In genomic region chr20:25695532-25696383, GRCh38 we compare ENCODE assay signal across 8 cellular contexts. TPM values are rescaled to one million over a fixed set of nuclear protein-coding genes. Genes with fewer than 3 reads are reported as not detected.
DNase-seq lines count a peak whose midpoint lies in the region; ATAC-seq and TF ChIP-seq lines count a peak whose summit lies in the region.

No MANE protein-coding gene starts in this region.

- H3K27me3 ChIP-seq in hepatocyte (no peaks in the 10 kb centered on the region), skeletal muscle satellite cell (ENCODE audit: control insufficient read depth, insufficient read depth, low read length) (no peaks in the 10 kb centered on the region)

- no peaks in the 10 kb centered on the region for H4K20me1 ChIP-seq in hepatocyte (ENCODE audit: insufficient read depth, poor library complexity, severe bottlenecking)

- H3K4me1 Mint-ChIP-seq in HFFc6 (ENCODE audit: low read depth) = peaks cover 40% of the 10 kb centered on the region
- peaks cover 33% of the 10 kb centered on the region for H3K4me1 Mint-ChIP-seq in activated naive CD8-positive, alpha-beta T cell treated with anti-CD3 and anti-CD28 coated beads, Interleukin-2, amount 10 ng/mL, durations not matched to agents 7 days and 5 days

- peak overlapping the region; percentile 86 for H3K27ac Mint-ChIP-seq in HFFc6
- peak overlapping the region; percentile 74 for H3K27ac Mint-ChIP-seq in activated naive CD8-positive, alpha-beta T cell treated with anti-CD3 and anti-CD28 coated beads, Interleukin-2, amount 10 ng/mL, durations not matched to agents 7 days and 5 days

- H3K4me1 ChIP-seq in hepatocyte (ENCODE audit: insufficient read depth) (peaks cover 5% of the 10 kb centered on the region), skeletal muscle satellite cell (ENCODE audit: control insufficient read depth, insufficient read depth, low read length) (peaks cover 8% of the 10 kb centered on the region)

- H3K79me2 ChIP-seq in hepatocyte = peaks cover 30% of the 10 kb centered on the region

- TF ChIP-seq CTCF in HFFc6 (IDR thresholded peaks at IDR 0.05) (no peak), hepatocyte (IDR thresholded peaks at IDR 0.05; ENCODE audit: poor library complexity) (no peak), GM13977 (IDR thresholded peaks at IDR 0.05; ENCODE audit: extremely low read depth, insufficient read depth, missing control alignments) (no peak)

- H3K9me3 Mint-ChIP-seq in HFFc6 = peaks cover 23% of the 10 kb centered on the region
- H3K9me3 Mint-ChIP-seq in activated naive CD8-positive, alpha-beta T cell treated with anti-CD3 and anti-CD28 coated beads, Interleukin-2, amount 10 ng/mL, durations not matched to agents 7 days and 5 days = peaks cover 5% of the 10 kb centered on the region

- peak overlapping the region; percentile 75 for H3K4me2 ChIP-seq in hepatocyte
- peak overlapping the region; percentile 90 for H3K4me2 ChIP-seq in skeletal muscle satellite cell (ENCODE audit: low read length)

- 18% methylated on average over 24 of the region's 31 CpGs for WGBS in hepatocyte (ENCODE audit: low lambda C conversion rate, missing lambda C conversion rate)

- no peaks in the 10 kb centered on the region for H3K27me3 Mint-ChIP-seq in HFFc6 (ENCODE audit: insufficient read depth)
- H3K27me3 Mint-ChIP-seq in activated naive CD8-positive, alpha-beta T cell treated with anti-CD3 and anti-CD28 coated beads, Interleukin-2, amount 10 ng/mL, durations not matched to agents 7 days and 5 days = no peaks in the 10 kb centered on the region

- no peak for ATAC-seq in activated naive CD8-positive, alpha-beta T cell treated with anti-CD3 and anti-CD28 coated beads, Interleukin-2, amount 10 ng/mL, durations not matched to agents 7 days and 5 days (ENCODE audit: low read depth)
- ATAC-seq in HG02763 (IDR thresholded peaks at IDR 0.05; ENCODE audit: unreplicated experiment) = no peak

- peak overlapping the region; percentile 87 for H3K27ac ChIP-seq in hepatocyte

- no peaks in the 10 kb centered on the region for H3K9me2 ChIP-seq in hepatocyte (replicated peaks; ENCODE audit: insufficient read depth)

- H3K9me3 ChIP-seq in hepatocyte (ENCODE audit: low read depth) (no peaks in the 10 kb centered on the region), skeletal muscle satellite cell (replicated peaks; ENCODE audit: low read length) (peaks cover 7% of the 10 kb centered on the region)

- no peaks in the 10 kb centered on the region for H3K36me3 ChIP-seq in hepatocyte (replicated peaks; ENCODE audit: insufficient read depth, low read depth)
- peaks cover 4% of the 10 kb centered on the region for H3K36me3 ChIP-seq in skeletal muscle satellite cell (ENCODE audit: insufficient read depth, low read length)

- POLR2A ChIA-PET in activated naive CD8-positive, alpha-beta T cell treated with anti-CD3 and anti-CD28 coated beads, Interleukin-2, amount 10 ng/mL, durations not matched to agents 7 days and 5 days (lab: Charles Lee) = interaction anchor here (1.2 kb wide), 1 partner anchor 10 kb away, joined by 3 read pairs; no protein-coding TSS in a partner anchor

- in situ Hi-C loops in GM13977 (cut with MboI; ENCODE audit: low pct_unique_long_range_greater_than_20kb, low sequenced_read_pairs, unreplicated experiment) = no loop called here

- H3K36me3 Mint-ChIP-seq in HFFc6 (ENCODE audit: low read depth) = peaks cover 29% of the 10 kb centered on the region
- peaks cover 33% of the 10 kb centered on the region for H3K36me3 Mint-ChIP-seq in activated naive CD8-positive, alpha-beta T cell treated with anti-CD3 and anti-CD28 coated beads, Interleukin-2, amount 10 ng/mL, durations not matched to agents 7 days and 5 days

- H3K4me3 ChIP-seq in hepatocyte (peak overlapping the region; percentile 37), skeletal muscle satellite cell (ENCODE audit: low read length) (peak overlapping the region; percentile 94)

- DNase-seq in CD1c-positive myeloid dendritic cell (ENCODE audit: extremely low spot score) (peak; percentile 6), HFFc6 (no peak), hepatocyte (ENCODE audit: low spot score) (peak; percentile 14), NCI-H2081 (lab: John Stamatoyannopoulos, UW) (no peak), GM13977 (ENCODE audit: low spot score) (no peak)
- no peak for DNase-seq in activated naive CD8-positive, alpha-beta T cell treated with anti-CD3 and anti-CD28 coated beads, Interleukin-2, amount 10 ng/mL, durations not matched to agents 7 days and 5 days

- peak overlapping the region; percentile 68 for H2AFZ ChIP-seq in hepatocyte

- peak overlapping the region; percentile 99 for H3K9ac ChIP-seq in skeletal muscle satellite cell (ENCODE audit: low read depth, low read length)

- peak overlapping the region; percentile 92 for H3K4me3 Mint-ChIP-seq in HFFc6
- peak overlapping the region; percentile 93 for H3K4me3 Mint-ChIP-seq in activated naive CD8-positive, alpha-beta T cell treated with anti-CD3 and anti-CD28 coated beads, Interleukin-2, amount 10 ng/mL, durations not matched to agents 7 days and 5 days

RNA-seq across cellular contexts. Expression of gene ZNF337, which starts 0.9 kb away (rescaled TPM):
- total RNA-seq in HFFc6 (2021; fragmentation: NEBNext Ultra II Directional; extraction: Animal tissue kit (Norgen Biotek cat#: 25700)) = 10 to 100 TPM in 2 of 6 experiments, 1 to 10 TPM in 4; 8.2 to 11.3 (median 9.2) TPM
- total RNA-seq in activated naive CD8-positive, alpha-beta T cell treated with anti-CD3 and anti-CD28 coated beads, Interleukin-2, amount 10 ng/mL, durations not matched to agents 7 days and 5 days = 10 to 100 TPM; 25.3 to 26.6 TPM
- total RNA-seq in hepatocyte = 7.7 and 11.3 TPM in 2 replicates
- polyA plus RNA-seq in hepatocyte = 6.6 and 7.1 TPM in 2 replicates
- total RNA-seq in skeletal muscle satellite cell (2012; rRNA removed) = 7.9 and 9.6 TPM in 2 replicates

Comparison
In these comparisons a context has a peak if more than half of its experiments do, and no peak if none do; other contexts are left out.
1. DNase-seq: peak in CD1c-positive myeloid dendritic cell (single experiment) and hepatocyte (single experiment); none in HFFc6 (single experiment), activated naive CD8-positive, alpha-beta T cell treated with anti-CD3 and anti-CD28 coated beads, Interleukin-2, amount 10 ng/mL, durations not matched to agents 7 days and 5 days (single experiment), NCI-H2081 (0 of 2) and GM13977 (single experiment).